Comparison of ENCODE assay signal across 26 cellular contexts in the genomic region with DNA sequence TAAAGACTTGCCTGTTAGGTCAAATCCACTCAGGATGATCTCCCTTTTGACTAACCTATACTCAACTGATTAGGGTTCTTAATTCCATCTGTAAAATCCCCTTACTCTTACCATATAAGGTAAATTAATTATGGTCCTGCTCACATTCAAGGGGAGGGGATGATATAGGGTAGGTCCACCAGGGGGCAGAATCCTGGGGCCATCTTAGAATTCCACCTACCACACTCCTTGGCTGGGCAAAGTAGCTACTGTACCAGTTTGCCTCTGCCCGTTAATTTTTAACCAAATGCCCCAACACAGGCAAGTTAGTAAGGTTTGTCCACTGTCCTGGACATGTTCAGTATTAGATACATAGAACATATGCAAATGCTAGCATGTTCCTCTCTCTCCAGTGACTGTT.
DNase-seq lines count a peak whose midpoint lies in the region; ATAC-seq and TF ChIP-seq lines count a peak whose summit lies in the region.
"Had no signal": no experiment of that assay in that cellular context is flagged by ENCODE, and none has a peak within 500 bp of the region (broad histone marks: within the 10 kb centered on the region; RNA-seq: fewer than 3 reads in every experiment).

No MANE protein-coding gene starts in this region.

- H2AFZ ChIP-seq in smooth muscle cell (ENCODE audit: low read depth) (no peak overlapping the region), osteoblast (ENCODE audit: low read length) (no peak overlapping the region)

- no peaks in the 10 kb centered on the region for H3K9me3 ChIP-seq in smooth muscle cell (replicated peaks; ENCODE audit: low read depth)
- no peaks in the 10 kb centered on the region for H3K9me3 ChIP-seq in osteoblast (ENCODE audit: low read depth, low read length)
- H3K9me3 ChIP-seq: adrenal gland, heart left ventricle had no signal

- H3K36me3 ChIP-seq in smooth muscle cell (ENCODE audit: low read depth): no peaks in the 10 kb centered on the region
- no peaks in the 10 kb centered on the region for H3K36me3 ChIP-seq in osteoblast (ENCODE audit: insufficient read depth, low read length)
- H3K36me3 ChIP-seq: adrenal gland, heart left ventricle had no signal

- TF ChIP-seq CTCF in HFF-Myc (IDR thresholded peaks at IDR 0.05; ENCODE audit: low read depth, low read length, missing control alignments): peak; percentile 19
- 0 out of 2 replicates have a peak, but pooled peaks have one; percentile 19 for TF ChIP-seq CTCF in WTC11 (IDR thresholded peaks at IDR 0.05)
- TF ChIP-seq CTCF in foreskin keratinocyte (conservative IDR thresholded peaks at IDR 0.05): peak; percentile 23
- peak; percentile 17 for TF ChIP-seq CTCF in smooth muscle cell (IDR thresholded peaks at IDR 0.05; ENCODE audit: borderline replicate concordance, insufficient read depth, poor library complexity, severe bottlenecking)
- no peak for TF ChIP-seq CTCF in osteoblast (IDR thresholded peaks at IDR 0.05; ENCODE audit: extremely low read depth, low read depth, low read length)

- H3K27ac Mint-ChIP-seq in WTC11: no peak overlapping the region
- H3K27ac Mint-ChIP-seq: CD4-positive, alpha-beta T cell; T-helper 17 cell had no signal

- no peak overlapping the region for H3K4me3 Mint-ChIP-seq in WTC11
- H3K4me3 Mint-ChIP-seq: CD4-positive, alpha-beta T cell; T-helper 17 cell had no signal

- POLR2A ChIA-PET in WTC11 (lab: Charles Lee): no interaction called here

- H3K36me3 Mint-ChIP-seq in WTC11: peaks cover 12% of the 10 kb centered on the region

- H3K9me3 Mint-ChIP-seq in WTC11: peaks cover 18% of the 10 kb centered on the region

- 89% methylated on average over 1 of the region's 1 CpG for WGBS in smooth muscle cell (ENCODE audit: low lambda C conversion rate)

- DNase-seq in HFF-Myc (ENCODE audit: extremely low read depth, low read depth): no peak
- no peak for DNase-seq in WTC11 (ENCODE audit: low spot score)
- DNase-seq in foreskin keratinocyte: no peak
- no peak for DNase-seq in smooth muscle cell (lab: John Stamatoyannopoulos, UW; ENCODE audit: unreplicated experiment)
- no peak for DNase-seq in osteoblast (ENCODE audit: insufficient read length, low spot score, missing footprints)
- DNase-seq in COR-L47 (lab: John Stamatoyannopoulos, UW): no peak
- DNase-seq: activated CD4-positive, alpha-beta T cell treated with anti-CD3 and anti-CD28 coated beads for 4 hours; activated naive CD4-positive, alpha-beta T cell treated with Interleukin-2 at 50 U/mL for 16 hours; activated T-cell treated with anti-CD3 and anti-CD28 coated beads, Interleukin-2, amount 50 U/mL, for 48 hours; adrenal gland; CD4-positive, alpha-beta T cell; dermis blood vessel endothelial cell; DMS 273 treated with DMSO at 0.1 percent for 48 hours; GOT3; heart left ventricle; left colon; mesendoderm; NCI-H1694 treated with DMSO at 0.1 percent for 48 hours; NCI-H2171; NCI-H524 treated with DMSO at 0.1 percent for 48 hours; nucleus accumbens; stimulated activated CD4-positive, alpha-beta T cell treated with anti-CD3 and anti-CD28 coated beads, Interleukin-4, amount 100 ng/mL, for 1 hour; stimulated activated naive CD4-positive, alpha-beta T cell treated with Interleukin-2 at 50 U/mL for 16 hours; T-helper 17 cell had no signal

- no peaks in the 10 kb centered on the region for H3K27me3 ChIP-seq in foreskin keratinocyte
- H3K27me3 ChIP-seq in smooth muscle cell (ENCODE audit: low read depth): no peaks in the 10 kb centered on the region
- no peaks in the 10 kb centered on the region for H3K27me3 ChIP-seq in osteoblast (ENCODE audit: insufficient read depth, low read length)
- H3K27me3 ChIP-seq: adrenal gland, heart left ventricle had no signal

- H3K27me3 Mint-ChIP-seq in WTC11 (ENCODE audit: low read depth): no peaks in the 10 kb centered on the region
- H3K27me3 Mint-ChIP-seq: CD4-positive, alpha-beta T cell; T-helper 17 cell had no signal

- H3K4me3 ChIP-seq in HFF-Myc (replicated peaks; ENCODE audit: low read depth, low read length) (no peak overlapping the region), smooth muscle cell (no peak overlapping the region), osteoblast (ENCODE audit: insufficient read depth, low read length) (no peak overlapping the region)
- H3K4me3 ChIP-seq: adrenal gland, heart left ventricle had no signal

- CTCF ChIA-PET in WTC11 (lab: Charles Lee): no interaction called here

- H3K79me2 ChIP-seq in smooth muscle cell (ENCODE audit: low read depth) (peaks cover 13% of the 10 kb centered on the region), osteoblast (ENCODE audit: insufficient read depth, low read length) (peaks cover 2% of the 10 kb centered on the region)

- ATAC-seq in WTC11: peak; percentile 55
- no peak for ATAC-seq in foreskin keratinocyte
- ATAC-seq in GM19455 (IDR thresholded peaks at IDR 0.05; ENCODE audit: unreplicated experiment): no peak
- ATAC-seq: heart left ventricle, left colon, T-helper 17 cell had no signal

- H3K9ac ChIP-seq in smooth muscle cell (ENCODE audit: low read depth): no peak overlapping the region
- H3K9ac ChIP-seq: KMS-11 had no signal

- H3K27ac ChIP-seq in foreskin keratinocyte: no peak overlapping the region
- H3K27ac ChIP-seq in smooth muscle cell (ENCODE audit: low read depth): no peak overlapping the region
- no peak overlapping the region for H3K27ac ChIP-seq in osteoblast (ENCODE audit: low read depth, low read length)
- H3K27ac ChIP-seq: adrenal gland, KMS-11 had no signal

- H3K4me2 ChIP-seq in smooth muscle cell: no peak overlapping the region
- H3K4me2 ChIP-seq in osteoblast (ENCODE audit: insufficient read depth, low read length): no peak overlapping the region
- H3K4me2 ChIP-seq: KMS-11 had no signal

- peaks cover 3% of the 10 kb centered on the region for H4K20me1 ChIP-seq in smooth muscle cell (ENCODE audit: low read depth)
- H4K20me1 ChIP-seq in osteoblast (ENCODE audit: insufficient read depth, low read length): no peaks in the 10 kb centered on the region

- peaks cover 4% of the 10 kb centered on the region for H3F3A ChIP-seq in smooth muscle cell (ENCODE audit: low read depth)

- H3K4me1 ChIP-seq in foreskin keratinocyte (peaks cover 5% of the 10 kb centered on the region), smooth muscle cell (ENCODE audit: low read depth) (no peaks in the 10 kb centered on the region), osteoblast (ENCODE audit: insufficient read depth, low read length) (peaks cover 21% of the 10 kb centered on the region)
- H3K4me1 ChIP-seq: adrenal gland had no signal

- no peaks in the 10 kb centered on the region for H3K4me1 Mint-ChIP-seq in WTC11
- H3K4me1 Mint-ChIP-seq: T-helper 17 cell had no signal

TF ChIP-seq in WTC11, 78 proteins besides CTCF, POLR2A, EP300 and RAD21 (continues in another document):
- TF ChIP-seq, protein P1, sequence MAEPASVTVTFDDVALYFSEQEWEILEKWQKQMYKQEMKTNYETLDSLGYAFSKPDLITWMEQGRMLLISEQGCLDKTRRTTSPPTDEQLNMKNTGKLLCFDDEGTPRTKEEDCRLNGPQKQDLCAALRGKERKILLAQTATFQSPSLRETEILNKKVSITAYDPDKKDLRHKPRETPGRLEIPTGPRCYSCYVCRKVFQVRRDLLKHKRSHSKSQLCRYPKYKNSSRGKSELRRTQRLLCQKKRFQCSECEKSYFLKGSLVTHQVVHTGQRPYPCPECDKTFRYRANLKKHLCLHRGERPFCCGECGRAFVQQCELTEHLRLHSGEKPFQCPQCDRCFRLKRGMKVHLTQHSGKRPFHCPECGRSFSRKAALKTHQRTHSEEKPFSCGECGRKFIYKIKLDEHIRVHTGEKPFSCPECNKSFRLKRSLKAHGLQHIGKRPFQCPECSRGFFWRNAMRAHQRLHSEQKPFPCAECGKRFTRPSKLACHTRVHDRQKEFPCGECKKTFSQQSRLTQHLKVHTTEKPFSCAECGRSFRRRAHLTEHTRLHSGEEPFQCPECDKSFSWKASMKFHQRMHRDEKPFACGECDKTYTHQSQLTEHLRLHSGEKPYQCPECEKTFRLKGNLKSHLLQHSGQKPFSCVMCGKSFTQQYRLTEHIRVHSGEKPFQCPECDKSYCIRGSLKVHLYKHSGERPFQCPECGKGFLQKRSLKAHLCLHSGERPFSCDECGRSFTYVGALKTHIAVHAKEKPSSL (CRISPR knock-in tag; conservative IDR thresholded peaks at IDR 0.05): no peak
- no peak for TF ChIP-seq MYBL2 (CRISPR knock-in tag; IDR thresholded peaks at IDR 0.05)
- no peak for TF ChIP-seq ZNF138 (CRISPR knock-in tag; conservative IDR thresholded peaks at IDR 0.05)
- TF ChIP-seq, protein P2, sequence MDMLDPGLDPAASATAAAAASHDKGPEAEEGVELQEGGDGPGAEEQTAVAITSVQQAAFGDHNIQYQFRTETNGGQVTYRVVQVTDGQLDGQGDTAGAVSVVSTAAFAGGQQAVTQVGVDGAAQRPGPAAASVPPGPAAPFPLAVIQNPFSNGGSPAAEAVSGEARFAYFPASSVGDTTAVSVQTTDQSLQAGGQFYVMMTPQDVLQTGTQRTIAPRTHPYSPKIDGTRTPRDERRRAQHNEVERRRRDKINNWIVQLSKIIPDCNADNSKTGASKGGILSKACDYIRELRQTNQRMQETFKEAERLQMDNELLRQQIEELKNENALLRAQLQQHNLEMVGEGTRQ (CRISPR knock-in tag; IDR thresholded peaks at IDR 0.05): no peak
- no peak for TF ChIP-seq TEAD1 (CRISPR knock-in tag; IDR thresholded peaks at IDR 0.05)
- TF ChIP-seq NR3C1 (CRISPR knock-in tag; conservative IDR thresholded peaks at IDR 0.05; ENCODE audit: low read depth): no peak
- TF ChIP-seq, protein P3, sequence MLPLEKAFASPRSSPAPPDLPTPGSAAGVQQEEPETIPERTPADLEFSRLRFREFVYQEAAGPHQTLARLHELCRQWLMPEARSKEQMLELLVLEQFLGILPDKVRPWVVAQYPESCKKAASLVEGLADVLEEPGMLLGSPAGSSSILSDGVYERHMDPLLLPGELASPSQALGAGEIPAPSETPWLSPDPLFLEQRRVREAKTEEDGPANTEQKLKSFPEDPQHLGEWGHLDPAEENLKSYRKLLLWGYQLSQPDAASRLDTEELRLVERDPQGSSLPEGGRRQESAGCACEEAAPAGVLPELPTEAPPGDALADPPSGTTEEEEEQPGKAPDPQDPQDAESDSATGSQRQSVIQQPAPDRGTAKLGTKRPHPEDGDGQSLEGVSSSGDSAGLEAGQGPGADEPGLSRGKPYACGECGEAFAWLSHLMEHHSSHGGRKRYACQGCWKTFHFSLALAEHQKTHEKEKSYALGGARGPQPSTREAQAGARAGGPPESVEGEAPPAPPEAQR (CRISPR knock-in tag; IDR thresholded peaks at IDR 0.05): no peak
